Comparison of ENCODE assay signal across 9 cellular contexts in the genomic region with DNA sequence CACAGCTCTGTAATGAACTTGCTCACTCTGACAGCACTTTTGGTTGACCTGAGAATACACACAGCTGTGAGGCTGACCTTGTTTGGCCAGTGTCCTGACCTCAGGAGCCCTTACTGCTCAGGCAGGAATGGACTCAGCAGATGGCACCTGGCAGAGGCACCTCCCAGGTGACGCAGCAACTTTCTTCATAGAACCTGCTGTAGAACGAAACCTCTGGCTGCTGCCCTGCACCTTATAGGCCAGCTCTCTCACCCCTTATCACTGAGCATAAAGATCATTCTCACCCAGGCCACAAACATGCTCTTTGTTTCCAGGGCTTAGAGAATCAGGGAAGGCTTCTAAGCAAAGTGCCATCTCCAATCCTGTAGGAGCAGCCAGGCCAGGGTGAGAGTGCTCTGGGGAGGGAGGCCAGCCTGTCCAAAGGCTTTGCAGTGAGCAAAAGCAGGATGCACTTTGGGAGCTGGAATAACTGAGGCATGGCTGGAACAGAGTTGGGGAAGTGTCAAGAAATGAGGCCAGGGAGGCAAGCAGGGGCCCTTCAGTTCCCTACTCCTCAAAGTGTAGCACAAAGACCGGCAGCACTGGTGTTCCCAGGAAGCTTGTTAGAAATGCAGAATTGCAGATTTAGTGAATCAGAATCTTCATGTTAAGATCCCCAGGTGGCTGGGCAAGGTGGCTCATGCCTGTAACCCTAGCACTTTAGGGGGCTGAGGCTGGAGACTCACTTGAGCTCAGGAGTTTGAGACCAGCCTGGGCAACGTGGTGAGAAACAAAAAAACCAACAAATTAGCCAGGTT. TPM values are rescaled to one million over a fixed set of nuclear protein-coding genes. Genes with fewer than 3 reads are reported as not detected.
A peak's percentile ranks its signal among the peaks of the same experiment; 100 is the strongest.
DNase-seq lines count a peak whose midpoint lies in the region; ATAC-seq and TF ChIP-seq lines count a peak whose summit lies in the region.
"Had no signal": no experiment of that assay in that cellular context is flagged by ENCODE, and none has a peak within 500 bp of the region (broad histone marks: within the 10 kb centered on the region; RNA-seq: fewer than 3 reads in every experiment).

No MANE protein-coding gene starts in this region.

- H3K27me3 ChIP-seq in GM23248 (replicated peaks; ENCODE audit: insufficient read depth) (no peaks in the 10 kb centered on the region), ascending aorta (no peaks in the 10 kb centered on the region), smooth muscle cell (ENCODE audit: low read depth) (no peaks in the 10 kb centered on the region)

- H3K27ac ChIP-seq in GM23248 (peak overlapping the region; percentile 59; the same call in 1 of the 2 replicates), ascending aorta (peak overlapping the region; percentile 74 to 77), smooth muscle cell (ENCODE audit: low read depth) (peak overlapping the region; percentile 67)

- no peaks in the 10 kb centered on the region for H3K27me3 Mint-ChIP-seq in activated CD8-positive, alpha-beta T cell treated with anti-CD3 and anti-CD28 coated beads for 36 hours

- peaks cover 13% of the 10 kb centered on the region for H3K4me1 ChIP-seq in GM23248 (ENCODE audit: insufficient read depth)
- peaks cover 6 to 26% of the 10 kb centered on the region in 2 donors for H3K4me1 ChIP-seq in ascending aorta
- peaks cover 8% of the 10 kb centered on the region for H3K4me1 ChIP-seq in smooth muscle cell (ENCODE audit: low read depth)

- H3K79me2 ChIP-seq in GM23248 (ENCODE audit: insufficient read depth) = no peaks in the 10 kb centered on the region
- H3K79me2 ChIP-seq in smooth muscle cell (ENCODE audit: low read depth) = no peaks in the 10 kb centered on the region

- no peaks in the 10 kb centered on the region for H3K36me3 Mint-ChIP-seq in activated CD8-positive, alpha-beta T cell treated with anti-CD3 and anti-CD28 coated beads for 36 hours (ENCODE audit: low read depth)

- H3K9me3 ChIP-seq in GM23248 (ENCODE audit: low read depth) (no peaks in the 10 kb centered on the region), ascending aorta (no peaks in the 10 kb centered on the region), smooth muscle cell (replicated peaks; ENCODE audit: low read depth) (no peaks in the 10 kb centered on the region)

- CTCF ChIA-PET in activated CD8-positive, alpha-beta T cell treated with anti-CD3 and anti-CD28 coated beads for 36 hours (lab: Charles Lee) = interaction anchor here (1.5 kb wide), 1 partner anchor 73 kb away, joined by 3 read pairs; no protein-coding TSS in a partner anchor

- ATAC-seq in GM18868 (IDR thresholded peaks at IDR 0.05; ENCODE audit: unreplicated experiment) = no peak
- ATAC-seq in activated CD8-positive, alpha-beta T cell treated with anti-CD3 and anti-CD28 coated beads for 36 hours = no peak
- ATAC-seq in GM18858 (IDR thresholded peaks at IDR 0.05; ENCODE audit: unreplicated experiment) = no peak

- no peak overlapping the region for H3K27ac Mint-ChIP-seq in activated CD8-positive, alpha-beta T cell treated with anti-CD3 and anti-CD28 coated beads for 36 hours

- H3K4me2 ChIP-seq in GM23248 (ENCODE audit: unreplicated experiment) (no peak overlapping the region), smooth muscle cell (peak overlapping the region; percentile 59)

- DNase-seq in GM23248 (no peak), ascending aorta (ENCODE audit: low spot score in 2 of 2) (no peak), kidney tubule cell (ENCODE audit: low spot score) (peak; percentile 52), smooth muscle cell (lab: John Stamatoyannopoulos, UW; ENCODE audit: unreplicated experiment) (no peak)
- DNase-seq in activated CD8-positive, alpha-beta T cell treated with anti-CD3 and anti-CD28 coated beads for 36 hours = no peak
- no peak for DNase-seq in stimulated activated CD4-positive, alpha-beta T cell treated with anti-CD3 and anti-CD28 coated beads, Interleukin-4, amount 100 ng/mL, for 4 hours
- DNase-seq: effector CD8-positive, alpha-beta T cell had no signal

- in situ Hi-C loops in GM23248 (cut with MboI) = loop anchor here (10.0 kb wide), 1 partner anchor 258 kb away; no protein-coding TSS in a partner anchor

- peaks cover 10% of the 10 kb centered on the region for H3K4me1 Mint-ChIP-seq in activated CD8-positive, alpha-beta T cell treated with anti-CD3 and anti-CD28 coated beads for 36 hours (ENCODE audit: low read depth)

- no peak overlapping the region for H3K4me3 Mint-ChIP-seq in activated CD8-positive, alpha-beta T cell treated with anti-CD3 and anti-CD28 coated beads for 36 hours

- H3K36me3 ChIP-seq in GM23248 (ENCODE audit: low read depth) (no peaks in the 10 kb centered on the region), ascending aorta (no peaks in the 10 kb centered on the region), smooth muscle cell (ENCODE audit: low read depth) (no peaks in the 10 kb centered on the region)

- 79 to 83% methylated on average over 4 of the region's 4 CpGs for WGBS in GM23248 (ENCODE audit: low coverage in 1 of 2, low lambda C conversion rate in 2 of 2, missing lambda C conversion rate in 2 of 2), 2 experiments
- 69% methylated on average over 4 of the region's 4 CpGs for WGBS in smooth muscle cell (ENCODE audit: low lambda C conversion rate)

- H2AFZ ChIP-seq in GM23248 (no peak overlapping the region), smooth muscle cell (ENCODE audit: low read depth) (no peak overlapping the region)

- H3F3A ChIP-seq in GM23248 (ENCODE audit: insufficient read depth) (peaks cover 15% of the 10 kb centered on the region), smooth muscle cell (ENCODE audit: low read depth) (no peaks in the 10 kb centered on the region)

- no peak for TF ChIP-seq CTCF in ascending aorta (IDR thresholded peaks at IDR 0.05)
- TF ChIP-seq CTCF in smooth muscle cell (IDR thresholded peaks at IDR 0.05; ENCODE audit: borderline replicate concordance, insufficient read depth, poor library complexity, severe bottlenecking) = no peak
- no peak for TF ChIP-seq CTCF in activated CD8-positive, alpha-beta T cell treated with anti-CD3 and anti-CD28 coated beads for 36 hours (IDR thresholded peaks at IDR 0.05)

- H3K4me3 ChIP-seq in GM23248 = peak overlapping the region; percentile 56; the same call in 1 of the 2 replicates
- peak overlapping the region in 1 of 2 donors; percentile 36 for H3K4me3 ChIP-seq in ascending aorta
- H3K4me3 ChIP-seq in smooth muscle cell = no peak overlapping the region

- H4K20me1 ChIP-seq in GM23248 (ENCODE audit: insufficient read depth) (no peaks in the 10 kb centered on the region), smooth muscle cell (ENCODE audit: low read depth) (no peaks in the 10 kb centered on the region)

- no peaks in the 10 kb centered on the region for H3K9me3 Mint-ChIP-seq in activated CD8-positive, alpha-beta T cell treated with anti-CD3 and anti-CD28 coated beads for 36 hours

- intact Hi-C loops in ascending aorta (cut with DNase I) = loop anchor here (5.0 to 10.0 kb wide), 5 partner anchors 80 to 482 kb away; a partner anchor contains a TSS
- intact Hi-C loops in activated CD8-positive, alpha-beta T cell treated with anti-CD3 and anti-CD28 coated beads for 36 hours (cut with micrococcal nuclease) = loop anchor here (5.0 to 10.0 kb wide), 2 partner anchors 75 to 238 kb away; no protein-coding TSS in a partner anchor

- H3K9me2 ChIP-seq in GM23248 (ENCODE audit: insufficient read depth) = no peaks in the 10 kb centered on the region

- H3K9ac ChIP-seq in GM23248 (peak overlapping the region; percentile 45; the same call in 1 of the 2 replicates), smooth muscle cell (ENCODE audit: low read depth) (peak overlapping the region; percentile 18)

- POLR2A ChIA-PET in activated CD8-positive, alpha-beta T cell treated with anti-CD3 and anti-CD28 coated beads for 36 hours (lab: Charles Lee) = interaction anchor here (2.0 kb wide), 1 partner anchor 13 kb away, joined by 9 read pairs; a partner anchor contains a TSS

RNA-seq across cellular contexts. Expression of a gene that starts 13.3 kb away (rescaled TPM):
- total RNA-seq in GM23248 (2014; rRNA removed; shearing (Covaris generic)) = 8.5 and 13.4 TPM in 2 replicates
- polyA plus RNA-seq in GM23248 (2016; fragmentation: Nextera tagmentation; extraction: Ambion mirVana) (13.5 and 15.7 TPM in 2 replicates), smooth muscle cell (9.1 and 12.2 TPM in 2 replicates)
- total RNA-seq in ascending aorta (not detected), smooth muscle cell (12.9 and 18.4 TPM in 2 replicates)
- 10 to 100 TPM; 49.7 to 53.4 TPM for total RNA-seq in activated CD8-positive, alpha-beta T cell treated with anti-CD3 and anti-CD28 coated beads for 36 hours
